In genomic region chr10:103481974-103482531, GRCh38 we compare ENCODE assay signal across 8 cellular contexts. TPM values are rescaled to one million over a fixed set of nuclear protein-coding genes. Genes with fewer than 3 reads are reported as not detected.
A peak's percentile ranks its signal among the peaks of the same experiment; 100 is the strongest.
DNase-seq lines count a peak whose midpoint lies in the region; ATAC-seq and TF ChIP-seq lines count a peak whose summit lies in the region.

No MANE protein-coding gene starts in this region.

- H3K9me3 ChIP-seq in Peyer's patch (no peaks in the 10 kb centered on the region), colonic mucosa (no peaks in the 10 kb centered on the region)

- intact Hi-C loops in colonic mucosa (cut with DNase I), result loop anchor here (2.0 kb wide), 1 partner anchor 63 kb away; no protein-coding TSS in a partner anchor

- no peak for TF ChIP-seq POLR2A in Peyer's patch (IDR thresholded peaks at IDR 0.05)

- H3K4me3 ChIP-seq in AG09309 (ENCODE audit: control insufficient read depth, low read depth, low read length) (no peak overlapping the region), GM06990 (replicated peaks; ENCODE audit: low read depth, low read length) (no peak overlapping the region), Peyer's patch (no peak overlapping the region), colonic mucosa (no peak overlapping the region)

- H3K27me3 ChIP-seq in GM06990 (replicated peaks; ENCODE audit: control insufficient read depth, insufficient read depth, low read length) (no peaks in the 10 kb centered on the region), Peyer's patch (no peaks in the 10 kb centered on the region), colonic mucosa (no peaks in the 10 kb centered on the region)

- DNase-seq in AG09309 (ENCODE audit: low read depth) (peak; percentile 32), GM06990 (ENCODE audit: extremely low read depth, insufficient read length) (no peak), HS-5 (ENCODE audit: low read depth) (peak; percentile 25), Peyer's patch (peak in 1 of 3 donors; percentile 38), colonic mucosa (peak; percentile 44), lung microvascular endothelial cell (ENCODE audit: low read depth in 2 of 2) (peak; percentile 82 to 86)
- no peak for DNase-seq in activated effector memory CD4-positive, alpha-beta T cell treated with Interleukin-2 at 50 U/mL for 16 hours

- no peak for ATAC-seq in HG02571 (IDR thresholded peaks at IDR 0.05; ENCODE audit: unreplicated experiment)

- TF ChIP-seq CTCF in AG09309 (IDR thresholded peaks at IDR 0.05; ENCODE audit: control insufficient read depth, insufficient read depth, low read depth, low read length, missing control alignments), result peak; percentile 75
- peak; percentile 71 for TF ChIP-seq CTCF in GM06990 (IDR thresholded peaks at IDR 0.05; ENCODE audit: insufficient read depth, low read length, poor library complexity, severe bottlenecking)
- TF ChIP-seq CTCF in Peyer's patch (IDR thresholded peaks at IDR 0.05), result peak; percentile 50 to 81 (median 65)
- peak; percentile 44 for TF ChIP-seq CTCF in colonic mucosa (IDR thresholded peaks at IDR 0.05)

- H3K27ac ChIP-seq in Peyer's patch, result no peak overlapping the region
- H3K27ac ChIP-seq in colonic mucosa, result no peak overlapping the region

- no peaks in the 10 kb centered on the region for H3K36me3 ChIP-seq in GM06990 (ENCODE audit: control insufficient read depth, insufficient read depth, low read length)
- no peaks in the 10 kb centered on the region for H3K36me3 ChIP-seq in Peyer's patch
- H3K36me3 ChIP-seq in colonic mucosa, result no peaks in the 10 kb centered on the region

- no peak overlapping the region for H3K9ac ChIP-seq in colonic mucosa (ENCODE audit: low read depth in 2 of 2, low read length in 2 of 2)

- H3K4me1 ChIP-seq in Peyer's patch, result no peaks in the 10 kb centered on the region
- H3K4me1 ChIP-seq in colonic mucosa, result no peaks in the 10 kb centered on the region

RNA-seq across cellular contexts. Expression of gene CALHM3, which starts 3.0 kb away (rescaled TPM):
- not detected for total RNA-seq in Peyer's patch
- total RNA-seq in colonic mucosa, result not detected
- not detected in 2 replicates for total RNA-seq in lung microvascular endothelial cell

RNA-seq across cellular contexts. Expression of gene NEURL1, which starts 11.5 kb away (rescaled TPM):
- total RNA-seq in Peyer's patch, result 10 to 100 TPM; 40.4 to 51.8 (median 45.8) TPM
- total RNA-seq in colonic mucosa, result 10 to 100 TPM; 40.2 to 46.1 TPM
- total RNA-seq in lung microvascular endothelial cell, result not detected in 2 replicates

RNA-seq across cellular contexts. Expression of gene CALHM1, which starts 23.4 kb away (rescaled TPM):
- total RNA-seq in Peyer's patch (under 1 TPM in 1 of 4 donors, not detected in 3; 0.85 TPM), colonic mucosa (not detected), lung microvascular endothelial cell (not detected in 2 replicates)

RNA-seq across cellular contexts. Expression of gene CALHM2, which starts 29.9 kb away (rescaled TPM):
- total RNA-seq in Peyer's patch, result 10 to 100 TPM in 3 of 4 donors, 1 to 10 TPM in 1; 8.6 to 33.8 (median 23.1) TPM
- 1 to 10 TPM; 3.5 to 8.0 TPM for total RNA-seq in colonic mucosa
- total RNA-seq in lung microvascular endothelial cell, result 9.1 and 12.2 TPM in 2 replicates

Comparison
In these comparisons a context has a peak if more than half of its experiments do, and no peak if none do; other contexts are left out.
1. DNase-seq: peak in AG09309 (single experiment), HS-5 (single experiment), colonic mucosa (single experiment) and lung microvascular endothelial cell (2 of 2); none in GM06990 (single experiment) and activated effector memory CD4-positive, alpha-beta T cell treated with Interleukin-2 at 50 U/mL for 16 hours (single experiment).
2. RNA of gene NEURL1, which starts 11.5 kb away (total RNA-seq): 40.2 to 46.1 TPM in colonic mucosa and 40.4 to 51.8 TPM in Peyer's patch; not detected in lung microvascular endothelial cell; every median in the first group is over 10 times any median in the second.
3. Peak in every context shown above with its lines, with median percentiles within 50 percentile points of each other: CTCF ChIP-seq.